Comparison of ENCODE assay signal across 22 cellular contexts in the genomic region with DNA sequence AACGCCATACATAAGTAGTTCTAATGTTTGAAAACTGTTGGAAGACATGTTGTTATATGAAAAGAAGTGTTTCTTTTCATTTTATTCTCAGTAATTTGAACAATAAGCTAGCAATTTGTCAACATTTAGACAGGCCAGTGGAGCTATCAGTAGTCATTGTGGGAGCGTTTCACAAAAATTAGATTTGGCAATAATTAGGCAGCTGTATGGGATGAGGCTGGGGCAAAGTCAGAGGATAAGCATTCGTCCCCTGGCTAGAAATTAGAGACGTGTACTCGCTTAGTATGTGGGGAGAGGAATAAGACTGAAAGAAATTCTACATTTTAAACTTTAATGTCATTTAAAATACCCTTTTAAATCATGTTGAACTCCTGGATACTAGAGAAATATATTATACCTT.
DNase-seq lines count a peak whose midpoint lies in the region; ATAC-seq and TF ChIP-seq lines count a peak whose summit lies in the region.
"Had no signal": no experiment of that assay in that cellular context is flagged by ENCODE, and none has a peak within 500 bp of the region (broad histone marks: within the 10 kb centered on the region; RNA-seq: fewer than 3 reads in every experiment).

No MANE protein-coding gene starts in this region.

- peak; percentile 34 for DNase-seq in GM23248
- peak; percentile 12 to 56 for DNase-seq in cardiac fibroblast (ENCODE audit: low read depth in 2 of 2)
- peak; percentile 60 for DNase-seq in fibroblast of the aortic adventitia (ENCODE audit: low read depth)
- DNase-seq in HEK293T (ENCODE audit: extremely low spot score), result no peak
- DNase-seq in Peyer's patch, result no peak
- no peak for DNase-seq in glomerular visceral epithelial cell (ENCODE audit: extremely low spot score)
- DNase-seq: BE2C; CD8-positive, alpha-beta memory T cell; DMS 273 treated with DMSO at 0.1 percent for 48 hours; DMS79; GF-D8; Karpas-422; MV-4-11; NCI-H1105; NCI-H1436 treated with DMSO at 0.1 percent for 48 hours; NCI-H187 treated with DMSO at 0.1 percent for 48 hours; NCI-H2171 treated with DMSO at 0.1 percent for 48 hours; NCI-H524; NCI-H748 treated with DMSO at 0.1 percent for 48 hours had no signal

- H3K4me3 ChIP-seq in GM23248, result no peak overlapping the region
- no peak overlapping the region for H3K4me3 ChIP-seq in cardiac fibroblast (replicated peaks in 1 of 2; ENCODE audit: low read depth in 2 of 2, low read length in 2 of 2)
- H3K4me3 ChIP-seq in fibroblast of the aortic adventitia (ENCODE audit: low read depth, low read length), result no peak overlapping the region
- no peak overlapping the region for H3K4me3 ChIP-seq in Peyer's patch
- H3K4me3 ChIP-seq: A549 had no signal

- no peaks in the 10 kb centered on the region for H3K9me2 ChIP-seq in GM23248 (ENCODE audit: insufficient read depth)

- in situ Hi-C loops in GM23248 (cut with MboI), result no loop called here

- no peak overlapping the region for H3K27ac ChIP-seq in GM23248
- H3K27ac ChIP-seq in Peyer's patch, result no peak overlapping the region
- H3K27ac ChIP-seq: A549 had no signal

- POLR2A ChIA-PET in HEK293T (lab: Yijun Ruan, JAX), result no interaction called here

- WGBS in GM23248 (ENCODE audit: low coverage in 1 of 2, low lambda C conversion rate in 2 of 2, missing lambda C conversion rate in 2 of 2), 2 experiments, result 65 to 75% methylated on average over 5 of the region's 5 CpGs

- no peaks in the 10 kb centered on the region for H3K27me3 ChIP-seq in GM23248 (replicated peaks; ENCODE audit: insufficient read depth)
- no peaks in the 10 kb centered on the region for H3K27me3 ChIP-seq in Peyer's patch
- H3K27me3 ChIP-seq: BE2C had no signal

- H3K4me1 ChIP-seq in GM23248 (ENCODE audit: insufficient read depth) (peaks cover 24% of the 10 kb centered on the region), Peyer's patch (no peaks in the 10 kb centered on the region)

- H3K9me3 ChIP-seq in GM23248 (ENCODE audit: low read depth), result no peaks in the 10 kb centered on the region
- H3K9me3 ChIP-seq in Peyer's patch, result no peaks in the 10 kb centered on the region
- H3K9me3 ChIP-seq: A549, BE2C had no signal

- CTCF ChIA-PET in HEK293T (lab: Yijun Ruan, JAX), result no interaction called here

- H3K36me3 ChIP-seq in GM23248 (ENCODE audit: low read depth), result no peaks in the 10 kb centered on the region
- peaks cover 0 to 4% (median 0%) of the 10 kb centered on the region in 3 donors for H3K36me3 ChIP-seq in Peyer's patch
- H3K36me3 ChIP-seq: BE2C had no signal

- no peak overlapping the region for H3K9ac ChIP-seq in GM23248

- no peaks in the 10 kb centered on the region for H4K20me1 ChIP-seq in GM23248 (ENCODE audit: insufficient read depth)

- no peak overlapping the region for H3K4me2 ChIP-seq in GM23248 (ENCODE audit: unreplicated experiment)
- H3K4me2 ChIP-seq: A549 had no signal

- 0 out of 2 replicates have a peak overlapping the region, but pooled peaks have one; percentile 12 for H2AFZ ChIP-seq in GM23248

- TF ChIP-seq CTCF in cardiac fibroblast (IDR thresholded peaks at IDR 0.05; ENCODE audit: low read depth, low read length) (no peak), fibroblast of the aortic adventitia (IDR thresholded peaks at IDR 0.05; ENCODE audit: insufficient read depth, low read length) (no peak), Peyer's patch (IDR thresholded peaks at IDR 0.05) (no peak)

- peaks cover 14% of the 10 kb centered on the region; the same call in 1 of the 2 replicates for H3F3A ChIP-seq in GM23248 (ENCODE audit: insufficient read depth)

- ATAC-seq in HG03196 (IDR thresholded peaks at IDR 0.05; ENCODE audit: unreplicated experiment), result no peak
- ATAC-seq: A549, HepG2 had no signal

- no peaks in the 10 kb centered on the region for H3K79me2 ChIP-seq in GM23248 (ENCODE audit: insufficient read depth)

- TF ChIP-seq POLR2A in Peyer's patch (IDR thresholded peaks at IDR 0.05), result no peak

TF ChIP-seq in HEK293T, 16 proteins besides CTCF, POLR2A, EP300 and RAD21:
- TF ChIP-seq SP1 (IDR thresholded peaks at IDR 0.05), result no peak
- TF ChIP-seq, protein P1, sequence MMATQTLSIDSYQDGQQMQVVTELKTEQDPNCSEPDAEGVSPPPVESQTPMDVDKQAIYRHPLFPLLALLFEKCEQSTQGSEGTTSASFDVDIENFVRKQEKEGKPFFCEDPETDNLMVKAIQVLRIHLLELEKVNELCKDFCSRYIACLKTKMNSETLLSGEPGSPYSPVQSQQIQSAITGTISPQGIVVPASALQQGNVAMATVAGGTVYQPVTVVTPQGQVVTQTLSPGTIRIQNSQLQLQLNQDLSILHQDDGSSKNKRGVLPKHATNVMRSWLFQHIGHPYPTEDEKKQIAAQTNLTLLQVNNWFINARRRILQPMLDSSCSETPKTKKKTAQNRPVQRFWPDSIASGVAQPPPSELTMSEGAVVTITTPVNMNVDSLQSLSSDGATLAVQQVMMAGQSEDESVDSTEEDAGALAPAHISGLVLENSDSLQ (IDR thresholded peaks at IDR 0.05), result no peak
- no peak for TF ChIP-seq ARNT (IDR thresholded peaks at IDR 0.05)
- no peak for TF ChIP-seq FOXM1 (IDR thresholded peaks at IDR 0.05; ENCODE audit: borderline replicate concordance)
- no peak for TF ChIP-seq FOXA1 (IDR thresholded peaks at IDR 0.05)
- TF ChIP-seq TARDBP (IDR thresholded peaks at IDR 0.05), result no peak
- TF ChIP-seq ELF4 (IDR thresholded peaks at IDR 0.05), result no peak
- TF ChIP-seq FOXK2 (IDR thresholded peaks at IDR 0.05), result no peak
- no peak for TF ChIP-seq LEF1 (IDR thresholded peaks at IDR 0.05; ENCODE audit: borderline replicate concordance)
- TF ChIP-seq BHLHE40 (IDR thresholded peaks at IDR 0.05; ENCODE audit: borderline replicate concordance), result no peak
- TF ChIP-seq SUZ12 (IDR thresholded peaks at IDR 0.05), result no peak
- no peak for TF ChIP-seq HDGF (IDR thresholded peaks at IDR 0.05; ENCODE audit: borderline replicate concordance)
- TF ChIP-seq L3MBTL2 (conservative IDR thresholded peaks at IDR 0.05), result no peak
- no peak for TF ChIP-seq NFRKB (IDR thresholded peaks at IDR 0.05)
- TF ChIP-seq CTBP1 (IDR thresholded peaks at IDR 0.05; ENCODE audit: borderline replicate concordance), result no peak
- TF ChIP-seq ZNF384 (IDR thresholded peaks at IDR 0.05), result no peak

Comparison
In these comparisons a context has a peak if more than half of its experiments do, and no peak if none do; other contexts are left out.
1. DNase-seq: peak in GM23248 (single experiment), cardiac fibroblast (2 of 2) and fibroblast of the aortic adventitia (single experiment); none in HEK293T (single experiment), Peyer's patch (0 of 3) and glomerular visceral epithelial cell (single experiment).